ENCODE assay signal across 3 cellular contexts in the genomic region with DNA sequence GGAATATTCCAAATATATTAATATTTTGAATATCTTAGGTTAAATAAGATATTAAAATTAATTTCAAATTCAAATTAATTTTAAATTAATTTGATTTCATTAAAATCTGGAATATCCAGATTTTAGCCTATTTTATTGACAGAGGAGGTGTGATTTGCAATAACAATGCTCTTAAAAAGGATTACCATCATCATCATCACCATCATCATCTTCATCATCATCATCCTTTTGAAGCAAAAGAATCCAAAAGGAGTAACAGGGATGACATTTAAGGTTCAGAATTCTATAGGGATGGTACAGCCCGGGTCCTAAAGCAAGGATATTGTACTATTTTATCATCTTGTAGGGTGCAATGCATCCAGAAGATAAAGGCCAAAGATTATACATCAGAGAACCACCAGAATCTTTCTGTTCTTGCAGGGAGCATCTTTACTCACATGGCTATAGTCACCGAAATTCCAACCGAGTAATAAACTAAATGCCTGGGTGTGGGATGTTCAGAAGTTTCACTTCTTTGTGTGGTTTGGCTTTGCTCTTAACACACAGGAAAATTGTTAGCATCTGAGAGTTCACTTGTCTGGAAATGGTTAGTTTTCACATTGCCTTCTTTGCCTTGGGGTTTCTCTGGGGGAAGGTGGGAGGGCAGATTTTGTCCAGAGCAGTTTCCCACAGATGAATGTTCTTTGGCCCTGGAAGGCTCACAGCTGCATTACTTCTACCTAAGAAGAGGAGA.
TF ChIP-seq lines count a peak whose summit lies in the region.

No MANE protein-coding gene starts in this region.

TF ChIP-seq in HepG2, 621 proteins besides CTCF, POLR2A, EP300 and RAD21:
- TF ChIP-seq ZC3H13 (CRISPR knock-in tag; IDR thresholded peaks at IDR 0.05) (no peak), CREB1 (IDR thresholded peaks at IDR 0.05) (peak; percentile 54), CREB1 (CRISPR knock-in tag; IDR thresholded peaks at IDR 0.05) (no peak)

TF ChIP-seq in IMR-90, 13 proteins besides CTCF, POLR2A, EP300 and RAD21:
- no peak for TF ChIP-seq RFX5 (IDR thresholded peaks at IDR 0.05; ENCODE audit: low read depth, low read length)

TF ChIP-seq in K562, 482 proteins besides CTCF, POLR2A, EP300 and RAD21:
- TF ChIP-seq ELK3 (CRISPR knock-in tag; IDR thresholded peaks at IDR 0.05), result no peak
- no peak for TF ChIP-seq XRCC5 (IDR thresholded peaks at IDR 0.05; ENCODE audit: low read depth, low read length)
- TF ChIP-seq, protein P1, sequence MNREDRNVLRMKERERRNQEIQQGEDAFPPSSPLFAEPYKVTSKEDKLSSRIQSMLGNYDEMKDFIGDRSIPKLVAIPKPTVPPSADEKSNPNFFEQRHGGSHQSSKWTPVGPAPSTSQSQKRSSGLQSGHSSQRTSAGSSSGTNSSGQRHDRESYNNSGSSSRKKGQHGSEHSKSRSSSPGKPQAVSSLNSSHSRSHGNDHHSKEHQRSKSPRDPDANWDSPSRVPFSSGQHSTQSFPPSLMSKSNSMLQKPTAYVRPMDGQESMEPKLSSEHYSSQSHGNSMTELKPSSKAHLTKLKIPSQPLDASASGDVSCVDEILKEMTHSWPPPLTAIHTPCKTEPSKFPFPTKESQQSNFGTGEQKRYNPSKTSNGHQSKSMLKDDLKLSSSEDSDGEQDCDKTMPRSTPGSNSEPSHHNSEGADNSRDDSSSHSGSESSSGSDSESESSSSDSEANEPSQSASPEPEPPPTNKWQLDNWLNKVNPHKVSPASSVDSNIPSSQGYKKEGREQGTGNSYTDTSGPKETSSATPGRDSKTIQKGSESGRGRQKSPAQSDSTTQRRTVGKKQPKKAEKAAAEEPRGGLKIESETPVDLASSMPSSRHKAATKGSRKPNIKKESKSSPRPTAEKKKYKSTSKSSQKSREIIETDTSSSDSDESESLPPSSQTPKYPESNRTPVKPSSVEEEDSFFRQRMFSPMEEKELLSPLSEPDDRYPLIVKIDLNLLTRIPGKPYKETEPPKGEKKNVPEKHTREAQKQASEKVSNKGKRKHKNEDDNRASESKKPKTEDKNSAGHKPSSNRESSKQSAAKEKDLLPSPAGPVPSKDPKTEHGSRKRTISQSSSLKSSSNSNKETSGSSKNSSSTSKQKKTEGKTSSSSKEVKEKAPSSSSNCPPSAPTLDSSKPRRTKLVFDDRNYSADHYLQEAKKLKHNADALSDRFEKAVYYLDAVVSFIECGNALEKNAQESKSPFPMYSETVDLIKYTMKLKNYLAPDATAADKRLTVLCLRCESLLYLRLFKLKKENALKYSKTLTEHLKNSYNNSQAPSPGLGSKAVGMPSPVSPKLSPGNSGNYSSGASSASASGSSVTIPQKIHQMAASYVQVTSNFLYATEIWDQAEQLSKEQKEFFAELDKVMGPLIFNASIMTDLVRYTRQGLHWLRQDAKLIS (CRISPR knock-in tag; IDR thresholded peaks at IDR 0.05), result no peak
- TF ChIP-seq HDAC1 (IDR thresholded peaks at IDR 0.05), result no peak
- TF ChIP-seq PRMT5 (CRISPR knock-in tag; IDR thresholded peaks at IDR 0.05), result no peak
- TF ChIP-seq ZNF24 (IDR thresholded peaks at IDR 0.05), result no peak
- TF ChIP-seq CHD2 (IDR thresholded peaks at IDR 0.05; ENCODE audit: low read depth, low read length), result no peak
- no peak for TF ChIP-seq ZNF140 (CRISPR knock-in tag; IDR thresholded peaks at IDR 0.05)
- TF ChIP-seq KLF10 (CRISPR knock-in tag; IDR thresholded peaks at IDR 0.05), result no peak
- TF ChIP-seq RUNX1 (IDR thresholded peaks at IDR 0.05; ENCODE audit: low read depth), result no peak
- TF ChIP-seq TOE1 (IDR thresholded peaks at IDR 0.05; ENCODE audit: borderline replicate concordance), result no peak
- no peak for TF ChIP-seq TOE1 (CRISPR knock-in tag; IDR thresholded peaks at IDR 0.05; ENCODE audit: borderline replicate concordance, low read depth)
- TF ChIP-seq ELF4 (CRISPR knock-in tag; IDR thresholded peaks at IDR 0.05), result no peak
- TF ChIP-seq NR2F6 (CRISPR knock-in tag; IDR thresholded peaks at IDR 0.05), result no peak
- TF ChIP-seq ZNF212 (CRISPR knock-in tag; IDR thresholded peaks at IDR 0.05), result no peak
- no peak for TF ChIP-seq ZNF384 (IDR thresholded peaks at IDR 0.05; ENCODE audit: low read depth, low read length)
- TF ChIP-seq, protein P2, sequence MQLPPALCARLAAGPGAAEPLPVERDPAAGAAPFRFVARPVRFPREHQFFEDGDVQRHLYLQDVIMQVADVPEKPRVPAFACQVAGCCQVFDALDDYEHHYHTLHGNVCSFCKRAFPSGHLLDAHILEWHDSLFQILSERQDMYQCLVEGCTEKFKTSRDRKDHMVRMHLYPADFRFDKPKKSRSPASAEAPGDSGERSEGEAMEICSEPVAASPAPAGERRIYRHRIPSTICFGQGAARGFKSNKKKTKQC (CRISPR knock-in tag; IDR thresholded peaks at IDR 0.05), result no peak
- TF ChIP-seq, protein P3, sequence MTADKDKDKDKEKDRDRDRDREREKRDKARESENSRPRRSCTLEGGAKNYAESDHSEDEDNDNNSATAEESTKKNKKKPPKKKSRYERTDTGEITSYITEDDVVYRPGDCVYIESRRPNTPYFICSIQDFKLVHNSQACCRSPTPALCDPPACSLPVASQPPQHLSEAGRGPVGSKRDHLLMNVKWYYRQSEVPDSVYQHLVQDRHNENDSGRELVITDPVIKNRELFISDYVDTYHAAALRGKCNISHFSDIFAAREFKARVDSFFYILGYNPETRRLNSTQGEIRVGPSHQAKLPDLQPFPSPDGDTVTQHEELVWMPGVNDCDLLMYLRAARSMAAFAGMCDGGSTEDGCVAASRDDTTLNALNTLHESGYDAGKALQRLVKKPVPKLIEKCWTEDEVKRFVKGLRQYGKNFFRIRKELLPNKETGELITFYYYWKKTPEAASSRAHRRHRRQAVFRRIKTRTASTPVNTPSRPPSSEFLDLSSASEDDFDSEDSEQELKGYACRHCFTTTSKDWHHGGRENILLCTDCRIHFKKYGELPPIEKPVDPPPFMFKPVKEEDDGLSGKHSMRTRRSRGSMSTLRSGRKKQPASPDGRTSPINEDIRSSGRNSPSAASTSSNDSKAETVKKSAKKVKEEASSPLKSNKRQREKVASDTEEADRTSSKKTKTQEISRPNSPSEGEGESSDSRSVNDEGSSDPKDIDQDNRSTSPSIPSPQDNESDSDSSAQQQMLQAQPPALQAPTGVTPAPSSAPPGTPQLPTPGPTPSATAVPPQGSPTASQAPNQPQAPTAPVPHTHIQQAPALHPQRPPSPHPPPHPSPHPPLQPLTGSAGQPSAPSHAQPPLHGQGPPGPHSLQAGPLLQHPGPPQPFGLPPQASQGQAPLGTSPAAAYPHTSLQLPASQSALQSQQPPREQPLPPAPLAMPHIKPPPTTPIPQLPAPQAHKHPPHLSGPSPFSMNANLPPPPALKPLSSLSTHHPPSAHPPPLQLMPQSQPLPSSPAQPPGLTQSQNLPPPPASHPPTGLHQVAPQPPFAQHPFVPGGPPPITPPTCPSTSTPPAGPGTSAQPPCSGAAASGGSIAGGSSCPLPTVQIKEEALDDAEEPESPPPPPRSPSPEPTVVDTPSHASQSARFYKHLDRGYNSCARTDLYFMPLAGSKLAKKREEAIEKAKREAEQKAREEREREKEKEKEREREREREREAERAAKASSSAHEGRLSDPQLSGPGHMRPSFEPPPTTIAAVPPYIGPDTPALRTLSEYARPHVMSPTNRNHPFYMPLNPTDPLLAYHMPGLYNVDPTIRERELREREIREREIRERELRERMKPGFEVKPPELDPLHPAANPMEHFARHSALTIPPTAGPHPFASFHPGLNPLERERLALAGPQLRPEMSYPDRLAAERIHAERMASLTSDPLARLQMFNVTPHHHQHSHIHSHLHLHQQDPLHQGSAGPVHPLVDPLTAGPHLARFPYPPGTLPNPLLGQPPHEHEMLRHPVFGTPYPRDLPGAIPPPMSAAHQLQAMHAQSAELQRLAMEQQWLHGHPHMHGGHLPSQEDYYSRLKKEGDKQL (CRISPR knock-in tag; IDR thresholded peaks at IDR 0.05; ENCODE audit: borderline replicate concordance), result no peak
- TF ChIP-seq MCM5 (IDR thresholded peaks at IDR 0.05; ENCODE audit: low read depth), result no peak
- no peak for TF ChIP-seq STAG1 (CRISPR knock-in tag; IDR thresholded peaks at IDR 0.05; ENCODE audit: borderline replicate concordance)
- TF ChIP-seq E2F8 (IDR thresholded peaks at IDR 0.05; ENCODE audit: low read depth, partially characterized antibody), result no peak
